17 cellular contexts compared by ENCODE assay signal in the genomic region with DNA sequence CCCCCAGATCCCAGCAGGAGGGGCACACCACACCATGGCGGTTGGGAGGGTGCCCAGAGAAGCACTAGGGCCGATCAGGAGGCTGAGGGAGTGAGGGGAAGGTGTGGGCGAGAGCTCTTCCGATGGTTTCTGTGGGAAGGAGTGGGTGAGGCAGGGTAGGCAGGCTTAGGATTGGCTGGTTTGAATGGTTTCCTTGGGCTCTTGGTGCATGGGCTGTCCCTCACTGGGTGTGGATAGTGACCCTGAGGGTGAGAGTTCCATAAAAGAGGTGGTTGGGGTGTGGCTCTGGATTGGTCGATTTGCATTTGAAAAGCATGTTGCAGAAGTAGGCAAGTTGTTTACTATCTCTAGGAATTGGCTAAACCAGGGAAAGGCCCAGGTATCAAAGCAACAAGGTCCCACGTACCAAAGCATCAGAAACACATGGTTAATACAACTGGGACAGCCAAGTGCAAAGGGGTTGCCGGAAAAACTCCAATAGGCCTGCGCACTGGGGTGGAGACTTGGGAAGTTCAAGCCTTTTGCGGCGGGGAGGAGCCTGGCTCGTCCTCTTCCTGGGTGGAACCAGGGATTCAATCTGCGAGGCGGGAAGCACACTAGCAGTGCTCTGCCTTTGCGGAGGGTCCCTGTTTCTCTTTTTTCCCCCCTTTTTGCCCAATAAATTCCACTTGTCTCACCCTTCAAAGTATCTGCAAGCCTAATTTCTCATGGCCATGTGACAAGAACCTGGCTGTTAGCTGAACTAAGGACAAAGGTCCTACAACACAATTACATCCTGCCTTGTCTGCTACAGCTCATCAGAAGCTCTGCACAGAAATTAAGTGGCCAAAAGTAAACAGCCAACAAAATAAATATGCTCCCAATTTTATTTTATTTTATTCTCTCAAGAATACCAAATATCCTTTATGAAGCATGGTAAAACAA. TPM values are rescaled to one million over a fixed set of nuclear protein-coding genes. Genes with fewer than 3 reads are reported as not detected.
A peak's percentile ranks its signal among the peaks of the same experiment; 100 is the strongest.
DNase-seq lines count a peak whose midpoint lies in the region; ATAC-seq and TF ChIP-seq lines count a peak whose summit lies in the region.
"Had no signal": no experiment of that assay in that cellular context is flagged by ENCODE, and none has a peak within 500 bp of the region (broad histone marks: within the 10 kb centered on the region; RNA-seq: fewer than 3 reads in every experiment).

No MANE protein-coding gene starts in this region.

- peak overlapping the region; percentile 76 to 81 for H3K27ac ChIP-seq in breast epithelium
- H3K27ac ChIP-seq in muscle layer of duodenum (ENCODE audit: low read length): peak overlapping the region; percentile 64
- H3K27ac ChIP-seq in upper lobe of left lung: peak overlapping the region; percentile 60 to 81 (median 74)
- H3K27ac ChIP-seq: foreskin keratinocyte had no signal

- H3K27ac Mint-ChIP-seq in MCF 10A (ENCODE audit: low read depth, unreplicated experiment): no peak overlapping the region

- H3K9me3 Mint-ChIP-seq in MCF 10A (ENCODE audit: unreplicated experiment): peaks cover 3% of the 10 kb centered on the region
- H3K9me3 Mint-ChIP-seq: natural killer cell treated with Interleukin-12 subunit alpha and Interleukin-12 subunit beta and Interleukin-15 and Interleukin-18, amount 100 ng/mL, for 72 hours had no signal

- H3K4me3 ChIP-seq in breast epithelium (no peak overlapping the region), muscle layer of duodenum (ENCODE audit: low read depth in 1 of 2, low read length in 2 of 2) (no peak overlapping the region), upper lobe of left lung (no peak overlapping the region), BE2C (ENCODE audit: low read depth, low read length) (no peak overlapping the region)
- H3K4me3 ChIP-seq: ascending aorta had no signal

- H3K4me1 Mint-ChIP-seq in MCF 10A (ENCODE audit: insufficient read depth, unreplicated experiment): peaks cover 22% of the 10 kb centered on the region

- WGBS in upper lobe of left lung, 2 donors: 82 to 90% methylated on average over 14 of the region's 14 CpGs

- no peaks in the 10 kb centered on the region for H3K9me3 ChIP-seq in breast epithelium
- no peaks in the 10 kb centered on the region for H3K9me3 ChIP-seq in muscle layer of duodenum (ENCODE audit: control insufficient read depth in 1 of 2, low read length in 2 of 2)
- no peaks in the 10 kb centered on the region for H3K9me3 ChIP-seq in upper lobe of left lung
- no peaks in the 10 kb centered on the region for H3K9me3 ChIP-seq in BE2C
- H3K9me3 ChIP-seq: ascending aorta had no signal

- no peaks in the 10 kb centered on the region for H3K36me3 Mint-ChIP-seq in MCF 10A (ENCODE audit: insufficient read depth, unreplicated experiment)
- H3K36me3 Mint-ChIP-seq: immature natural killer cell; natural killer cell treated with Interleukin-12 subunit alpha and Interleukin-12 subunit beta and Interleukin-15 and Interleukin-18, amount 100 ng/mL, for 72 hours had no signal

- POLR2A ChIA-PET in MCF 10A (lab: Yijun Ruan, JAX): interaction anchor here (0.6 to 4.2 kb wide), 4 partner anchors 15 to 1194 kb away, joined by 3 to 23 read pairs (median 4); no protein-coding TSS in a partner anchor

- H3K4me1 ChIP-seq in breast epithelium: peaks cover 5 to 7% of the 10 kb centered on the region in 2 donors
- H3K4me1 ChIP-seq in muscle layer of duodenum (ENCODE audit: control insufficient read depth in 1 of 2, insufficient read depth in 2 of 2, low read length in 2 of 2): peaks cover 6 to 8% of the 10 kb centered on the region in 2 donors
- peaks cover 41 to 53% (median 42%) of the 10 kb centered on the region in 4 donors for H3K4me1 ChIP-seq in upper lobe of left lung
- H3K4me1 ChIP-seq in BE2C: no peaks in the 10 kb centered on the region
- H3K4me1 ChIP-seq: foreskin keratinocyte had no signal

- no peaks in the 10 kb centered on the region for H3K27me3 ChIP-seq in breast epithelium
- no peaks in the 10 kb centered on the region for H3K27me3 ChIP-seq in muscle layer of duodenum (ENCODE audit: low read depth, low read length)
- no peaks in the 10 kb centered on the region for H3K27me3 ChIP-seq in upper lobe of left lung
- no peaks in the 10 kb centered on the region for H3K27me3 ChIP-seq in BE2C
- H3K27me3 ChIP-seq: ascending aorta, foreskin keratinocyte had no signal

- no peak for TF ChIP-seq POLR2A in breast epithelium (IDR thresholded peaks at IDR 0.05)
- TF ChIP-seq POLR2A in upper lobe of left lung (IDR thresholded peaks at IDR 0.05): no peak

- H3K36me3 ChIP-seq in breast epithelium (no peaks in the 10 kb centered on the region), muscle layer of duodenum (ENCODE audit: control insufficient read depth in 1 of 2, insufficient read depth in 2 of 2, low read length in 2 of 2) (no peaks in the 10 kb centered on the region), upper lobe of left lung (no peaks in the 10 kb centered on the region), BE2C (no peaks in the 10 kb centered on the region)
- H3K36me3 ChIP-seq: ascending aorta had no signal

- TF ChIP-seq EP300 in upper lobe of left lung (IDR thresholded peaks at IDR 0.05): no peak

- TF ChIP-seq CTCF in breast epithelium (IDR thresholded peaks at IDR 0.05) (no peak), MCF 10A (IDR thresholded peaks at IDR 0.05; ENCODE audit: unreplicated experiment) (no peak), upper lobe of left lung (IDR thresholded peaks at IDR 0.05) (no peak), BE2C (IDR thresholded peaks at IDR 0.05; ENCODE audit: low read depth, low read length) (no peak)

- DNase-seq in breast epithelium (ENCODE audit: low spot score in 2 of 2) (no peak), MCF 10A (ENCODE audit: unreplicated experiment) (no peak), upper lobe of left lung (no peak), BE2C (no peak), NOMO-1 treated with DMSO at 0.1 percent for 48 hours (lab: John Stamatoyannopoulos, UW; ENCODE audit: unreplicated experiment) (no peak), Kasumi-1 (lab: John Stamatoyannopoulos, UW) (no peak)
- DNase-seq: activated T-cell treated with anti-CD3 and anti-CD28 coated beads for 4 hours; DMS79 treated with DMSO at 0.1 percent for 48 hours; effector CD8-positive, alpha-beta T cell; foreskin keratinocyte; immature natural killer cell; NCI-H526 treated with DMSO at 0.1 percent for 48 hours; SHP77 had no signal

- intact Hi-C loops in breast epithelium (cut with DNase I; ENCODE audit: low total_unique reads) (no loop called here), MCF 10A (cut with micrococcal nuclease) (no loop called here)

- no TSS peak for BruUV-seq in MCF 10A (replicated peaks; lab: Mats Ljungman, UMichigan)

- no peaks in the 10 kb centered on the region for H3K27me3 Mint-ChIP-seq in MCF 10A (ENCODE audit: insufficient read depth, unreplicated experiment)

- no peak overlapping the region for H3K4me3 Mint-ChIP-seq in MCF 10A (ENCODE audit: unreplicated experiment)
- H3K4me3 Mint-ChIP-seq: natural killer cell treated with Interleukin-12 subunit alpha and Interleukin-12 subunit beta and Interleukin-15 and Interleukin-18, amount 100 ng/mL, for 72 hours had no signal

- peak; percentile 26 for ATAC-seq in esophagus mucosa
- ATAC-seq in upper lobe of left lung (ENCODE audit: low FRiP score in 2 of 2): no peak
- ATAC-seq: foreskin keratinocyte; natural killer cell treated with Interleukin-12 subunit alpha and Interleukin-12 subunit beta and Interleukin-15 and Interleukin-18, amount 100 ng/mL, for 72 hours had no signal

- CTCF ChIA-PET in MCF 10A (lab: Yijun Ruan, JAX): interaction anchor here (0.6 to 2.1 kb wide), 7 partner anchors 9 to 414 kb away, joined by 3 to 18 read pairs (median 4); no protein-coding TSS in a partner anchor

RNA-seq across cellular contexts. Expression of gene IL1R2, which starts 43.2 kb away (rescaled TPM):
- total RNA-seq in breast epithelium (1 to 10 TPM; 8.2 to 9.8 (median 8.2) TPM), MCF 10A (2022) (not detected in 2 replicates), esophagus mucosa (19.0 TPM), upper lobe of left lung (10 to 100 TPM; 24.7 to 84.8 (median 60.0) TPM)
- polyA plus RNA-seq in BE2C (2012; ENCODE audit: insufficient read depth, insufficient read length, low read depth): 0.57 TPM
- total RNA-seq: natural killer cell treated with Interleukin-12 subunit alpha and Interleukin-12 subunit beta and Interleukin-15 and Interleukin-18, amount 100 ng/mL, for 72 hours had no signal
